31 cellular contexts compared by ENCODE assay signal in genomic region chr6:128567029-128567428, GRCh38. TPM values are rescaled to one million over a fixed set of nuclear protein-coding genes. Genes with fewer than 3 reads are reported as not detected.
A peak's percentile ranks its signal among the peaks of the same experiment; 100 is the strongest.
DNase-seq lines count a peak whose midpoint lies in the region; ATAC-seq, FAIRE-seq and TF ChIP-seq lines count a peak whose summit lies in the region.
"Had no signal": no experiment of that assay in that cellular context is flagged by ENCODE, and none has a peak within 500 bp of the region (broad histone marks: within the 10 kb centered on the region; RNA-seq: fewer than 3 reads in every experiment).

No MANE protein-coding gene starts in this region.

- DNase-seq in GM03348 (ENCODE audit: low spot score) (peak; percentile 49), NCI-H226 (peak; percentile 17), foreskin fibroblast (peak; percentile 15 to 49), small intestine (peak; percentile 21), right cardiac atrium (no peak), NOMO-1 treated with dmso at 0.1 percent for 144 hours (lab: John Stamatoyannopoulos, UW; ENCODE audit: unreplicated experiment) (no peak), kidney (no peak)
- DNase-seq: activated CD8-positive, alpha-beta T cell treated with anti-CD3 and anti-CD28 coated beads, Interleukin-2, amount 10 ng/mL, durations not matched to agents 7 days and 5 days; activated naive CD4-positive, alpha-beta T cell treated with Interleukin-2 at 50 U/mL for 16 hours; activated T-cell treated with anti-CD3 and anti-CD28 coated beads, Interleukin-2, amount 50 U/mL, for 24 hours; amniotic stem cell; BE2C; cortex of kidney; DMS79 treated with DMSO at 0.1 percent for 48 hours; endodermal cell; GOT3; hippocampal formation; lower lobe of right lung; MV-4-11; NCI-H1694; NCI-H2227 treated with DMSO at 0.1 percent for 48 hours; NCI-H82; OCI-M1; SIG-M5; stimulated activated CD4-positive, alpha-beta T cell treated with anti-CD3 and anti-CD28 coated beads, Interleukin-4, amount 100 ng/mL, for 1 hour; stimulated activated naive CD4-positive, alpha-beta T cell treated with Interleukin-2 at 50 U/mL for 16 hours; T-cell had no signal

- no peaks in the 10 kb centered on the region for H3K36me3 ChIP-seq in small intestine (ENCODE audit: control insufficient read depth in 2 of 2, insufficient read depth in 2 of 2, low read length in 2 of 2)
- no peaks in the 10 kb centered on the region for H3K36me3 ChIP-seq in kidney (ENCODE audit: control insufficient read depth in 1 of 2, insufficient read depth in 2 of 2, low read length in 2 of 2)
- H3K36me3 ChIP-seq: BE2C, cardiac muscle cell, lower lobe of right lung, thoracic aorta had no signal

- no peaks in the 10 kb centered on the region for H3K27me3 ChIP-seq in small intestine (ENCODE audit: control insufficient read depth in 2 of 2, insufficient read depth in 2 of 2, low read length in 2 of 2)
- no peaks in the 10 kb centered on the region for H3K27me3 ChIP-seq in right cardiac atrium (ENCODE audit: control insufficient read depth, insufficient read depth)
- H3K27me3 ChIP-seq: BE2C, cardiac muscle cell had no signal

- FAIRE-seq in small intestine (lab: Jason Lieb, UNC) (no peak), kidney (lab: Jason Lieb, UNC) (no peak)
- FAIRE-seq: K562 had no signal

- H3K27ac ChIP-seq in small intestine (ENCODE audit: low read depth in 1 of 2, low read length in 1 of 2) = no peak overlapping the region
- no peak overlapping the region for H3K27ac ChIP-seq in right cardiac atrium (ENCODE audit: low read length)
- no peak overlapping the region for H3K27ac ChIP-seq in kidney (ENCODE audit: low read depth in 2 of 2, low read length in 2 of 2)
- H3K27ac ChIP-seq: cardiac muscle cell, lower lobe of right lung, thoracic aorta had no signal

- TF ChIP-seq CTCF in foreskin fibroblast (IDR thresholded peaks at IDR 0.05; ENCODE audit: low read depth, low read length) (no peak), kidney (IDR thresholded peaks at IDR 0.05; ENCODE audit: borderline replicate concordance, extremely low read depth, insufficient read depth) (no peak)

- H3K9me3 ChIP-seq in small intestine (ENCODE audit: control insufficient read depth, low read depth) (no peaks in the 10 kb centered on the region), right cardiac atrium (ENCODE audit: control insufficient read depth, low read length) (no peaks in the 10 kb centered on the region), kidney (ENCODE audit: control insufficient read depth in 1 of 2, low read length in 2 of 2) (no peaks in the 10 kb centered on the region)
- H3K9me3 ChIP-seq: BE2C, lower lobe of right lung, thoracic aorta had no signal

- ATAC-seq in right cardiac atrium = no peak
- ATAC-seq: activated CD4-positive, CD25-positive, alpha-beta regulatory T cell treated with anti-CD3 and anti-CD28 coated beads, Interleukin-2, amount 50 U/mL, for 24 hours; activated CD8-positive, alpha-beta T cell treated with anti-CD3 and anti-CD28 coated beads, Interleukin-2, amount 10 ng/mL, durations not matched to agents 7 days and 5 days; K562; lower lobe of right lung; T-cell had no signal

- H3K4me3 ChIP-seq in foreskin fibroblast (ENCODE audit: low read depth in 1 of 2, low read length in 2 of 2) (no peak overlapping the region), small intestine (ENCODE audit: low read depth in 1 of 2, low read length in 2 of 2) (no peak overlapping the region), right cardiac atrium (ENCODE audit: low read length) (no peak overlapping the region), kidney (ENCODE audit: low read length in 2 of 2) (no peak overlapping the region)
- H3K4me3 ChIP-seq: cardiac muscle cell, K562, lower lobe of right lung, thoracic aorta had no signal

- WGBS in small intestine, 3 donors = 19 to 56% (median 26%) methylated on average over 1 of the region's 1 CpG
- 80% methylated on average over 1 of the region's 1 CpG for WGBS in right cardiac atrium

- H3K9ac ChIP-seq in kidney (ENCODE audit: low read length in 2 of 2) = no peak overlapping the region

- intact Hi-C loops in right cardiac atrium (cut with DNase I) (no loop called here), kidney (cut with DNase I) (no loop called here)

- H3K4me1 ChIP-seq in small intestine (ENCODE audit: control insufficient read depth in 2 of 2, insufficient read depth in 1 of 2, low read depth in 1 of 2, low read length in 1 of 2) (peaks cover 0 to 3% of the 10 kb centered on the region in 2 donors), right cardiac atrium (ENCODE audit: control insufficient read depth, insufficient read depth, low read length) (no peaks in the 10 kb centered on the region), kidney (ENCODE audit: control insufficient read depth in 1 of 2, insufficient read depth in 1 of 2, low read depth in 1 of 2, low read length in 2 of 2) (peaks cover 0 to 3% of the 10 kb centered on the region in 2 donors)
- H3K4me1 ChIP-seq: BE2C, lower lobe of right lung had no signal

RNA-seq across cellular contexts. Expression of gene PTPRK, which starts 46.6 kb away (rescaled TPM):
- polyA plus RNA-seq in small intestine (10 to 100 TPM; 15.9 to 25.1 (median 16.1) TPM), right cardiac atrium (9.6 TPM), kidney (ENCODE audit: insufficient read depth, low read depth, low replicate concordance) (9.2 TPM)
- total RNA-seq in right cardiac atrium (10 to 100 TPM; 36.5 to 45.7 (median 44.0) TPM), kidney (72.8 TPM)
- polyA plus RNA-seq: K562 had no signal

Comparison
In these comparisons a context has a peak if more than half of its experiments do, and no peak if none do; other contexts are left out.
1. DNase-seq: peak in GM03348 (single experiment), NCI-H226 (single experiment), foreskin fibroblast (2 of 2) and small intestine (single experiment); none in right cardiac atrium (0 of 3), NOMO-1 treated with dmso at 0.1 percent for 144 hours (single experiment) and kidney (single experiment).